1 cellular context compared by ENCODE assay signal in the genomic region with DNA sequence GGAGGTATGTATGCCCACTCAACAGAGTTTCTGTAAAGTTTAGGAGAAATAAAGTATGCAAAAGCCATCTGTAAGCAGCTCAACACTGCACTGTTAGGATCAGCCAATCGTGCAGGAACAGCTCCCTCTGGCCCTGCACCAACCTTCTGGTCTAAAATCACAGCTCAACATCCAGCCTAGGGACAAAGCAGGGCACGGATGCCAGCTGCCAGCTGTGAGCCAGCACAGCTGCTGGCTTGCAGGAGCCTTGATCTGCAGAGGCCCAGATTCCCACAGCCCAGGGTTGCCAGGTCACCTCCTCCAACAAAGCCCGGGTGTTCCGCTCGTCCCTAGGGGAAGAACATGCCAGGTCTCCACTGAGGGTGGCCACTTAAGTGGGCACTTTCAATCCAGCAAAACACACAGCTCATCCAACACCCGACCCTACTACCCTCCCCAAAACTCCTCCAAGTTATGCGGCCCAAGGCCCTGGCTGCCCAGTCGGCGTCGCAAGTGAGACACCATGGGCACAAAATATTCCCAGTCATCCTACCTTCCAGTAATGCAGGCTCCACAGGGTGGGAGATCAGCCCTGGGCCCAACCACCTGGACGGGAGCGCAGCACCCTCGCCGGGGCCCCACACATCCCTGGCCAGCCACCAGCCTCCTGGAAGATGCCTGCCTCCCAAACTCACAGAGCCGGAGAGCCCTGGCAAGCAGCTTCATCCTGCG.
TF ChIP-seq lines count a peak whose summit lies in the region.

No MANE protein-coding gene starts in this region.

TF ChIP-seq in WTC11, 78 proteins besides CTCF, POLR2A, EP300 and RAD21 (continued from another document):
- no peak for TF ChIP-seq MXD4 (CRISPR knock-in tag; IDR thresholded peaks at IDR 0.05; ENCODE audit: borderline replicate concordance)
- TF ChIP-seq NR1H2 (CRISPR knock-in tag; IDR thresholded peaks at IDR 0.05) = no peak
- no peak for TF ChIP-seq RORB (CRISPR knock-in tag; IDR thresholded peaks at IDR 0.05)
- TF ChIP-seq, protein P1, sequence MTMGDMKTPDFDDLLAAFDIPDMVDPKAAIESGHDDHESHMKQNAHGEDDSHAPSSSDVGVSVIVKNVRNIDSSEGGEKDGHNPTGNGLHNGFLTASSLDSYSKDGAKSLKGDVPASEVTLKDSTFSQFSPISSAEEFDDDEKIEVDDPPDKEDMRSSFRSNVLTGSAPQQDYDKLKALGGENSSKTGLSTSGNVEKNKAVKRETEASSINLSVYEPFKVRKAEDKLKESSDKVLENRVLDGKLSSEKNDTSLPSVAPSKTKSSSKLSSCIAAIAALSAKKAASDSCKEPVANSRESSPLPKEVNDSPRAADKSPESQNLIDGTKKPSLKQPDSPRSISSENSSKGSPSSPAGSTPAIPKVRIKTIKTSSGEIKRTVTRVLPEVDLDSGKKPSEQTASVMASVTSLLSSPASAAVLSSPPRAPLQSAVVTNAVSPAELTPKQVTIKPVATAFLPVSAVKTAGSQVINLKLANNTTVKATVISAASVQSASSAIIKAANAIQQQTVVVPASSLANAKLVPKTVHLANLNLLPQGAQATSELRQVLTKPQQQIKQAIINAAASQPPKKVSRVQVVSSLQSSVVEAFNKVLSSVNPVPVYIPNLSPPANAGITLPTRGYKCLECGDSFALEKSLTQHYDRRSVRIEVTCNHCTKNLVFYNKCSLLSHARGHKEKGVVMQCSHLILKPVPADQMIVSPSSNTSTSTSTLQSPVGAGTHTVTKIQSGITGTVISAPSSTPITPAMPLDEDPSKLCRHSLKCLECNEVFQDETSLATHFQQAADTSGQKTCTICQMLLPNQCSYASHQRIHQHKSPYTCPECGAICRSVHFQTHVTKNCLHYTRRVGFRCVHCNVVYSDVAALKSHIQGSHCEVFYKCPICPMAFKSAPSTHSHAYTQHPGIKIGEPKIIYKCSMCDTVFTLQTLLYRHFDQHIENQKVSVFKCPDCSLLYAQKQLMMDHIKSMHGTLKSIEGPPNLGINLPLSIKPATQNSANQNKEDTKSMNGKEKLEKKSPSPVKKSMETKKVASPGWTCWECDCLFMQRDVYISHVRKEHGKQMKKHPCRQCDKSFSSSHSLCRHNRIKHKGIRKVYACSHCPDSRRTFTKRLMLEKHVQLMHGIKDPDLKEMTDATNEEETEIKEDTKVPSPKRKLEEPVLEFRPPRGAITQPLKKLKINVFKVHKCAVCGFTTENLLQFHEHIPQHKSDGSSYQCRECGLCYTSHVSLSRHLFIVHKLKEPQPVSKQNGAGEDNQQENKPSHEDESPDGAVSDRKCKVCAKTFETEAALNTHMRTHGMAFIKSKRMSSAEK (CRISPR knock-in tag; IDR thresholded peaks at IDR 0.05; ENCODE audit: borderline replicate concordance) = no peak
- TF ChIP-seq KAT7 (CRISPR knock-in tag; IDR thresholded peaks at IDR 0.05; ENCODE audit: borderline replicate concordance) = no peak
- no peak for TF ChIP-seq JAZF1 (CRISPR knock-in tag; IDR thresholded peaks at IDR 0.05)
TF ChIP-seq in WTC11: peak in this region for 0.
